1 cellular context compared by ENCODE assay signal in the genomic region with DNA sequence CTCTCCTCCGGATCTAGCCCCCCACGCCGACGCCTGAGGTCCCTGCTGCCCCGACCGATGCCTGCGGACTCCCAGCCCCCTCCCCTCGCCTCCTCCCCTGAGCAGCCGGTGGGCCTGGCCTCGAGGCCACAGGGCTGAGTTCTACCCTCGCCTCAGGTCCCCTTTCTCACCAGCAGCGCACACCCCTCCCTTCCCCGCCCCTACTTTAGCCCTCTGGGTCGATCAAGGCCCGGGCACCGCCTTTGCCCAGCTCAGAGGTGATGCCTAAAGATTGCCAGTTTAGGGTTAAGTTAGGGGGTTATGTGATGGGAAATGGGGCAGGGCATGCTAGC.
TF ChIP-seq lines count a peak whose summit lies in the region.

No MANE protein-coding gene starts in this region.

TF ChIP-seq in HepG2, 621 proteins besides CTCF, POLR2A, EP300 and RAD21 (continued from another document):
- TF ChIP-seq, protein P1, sequence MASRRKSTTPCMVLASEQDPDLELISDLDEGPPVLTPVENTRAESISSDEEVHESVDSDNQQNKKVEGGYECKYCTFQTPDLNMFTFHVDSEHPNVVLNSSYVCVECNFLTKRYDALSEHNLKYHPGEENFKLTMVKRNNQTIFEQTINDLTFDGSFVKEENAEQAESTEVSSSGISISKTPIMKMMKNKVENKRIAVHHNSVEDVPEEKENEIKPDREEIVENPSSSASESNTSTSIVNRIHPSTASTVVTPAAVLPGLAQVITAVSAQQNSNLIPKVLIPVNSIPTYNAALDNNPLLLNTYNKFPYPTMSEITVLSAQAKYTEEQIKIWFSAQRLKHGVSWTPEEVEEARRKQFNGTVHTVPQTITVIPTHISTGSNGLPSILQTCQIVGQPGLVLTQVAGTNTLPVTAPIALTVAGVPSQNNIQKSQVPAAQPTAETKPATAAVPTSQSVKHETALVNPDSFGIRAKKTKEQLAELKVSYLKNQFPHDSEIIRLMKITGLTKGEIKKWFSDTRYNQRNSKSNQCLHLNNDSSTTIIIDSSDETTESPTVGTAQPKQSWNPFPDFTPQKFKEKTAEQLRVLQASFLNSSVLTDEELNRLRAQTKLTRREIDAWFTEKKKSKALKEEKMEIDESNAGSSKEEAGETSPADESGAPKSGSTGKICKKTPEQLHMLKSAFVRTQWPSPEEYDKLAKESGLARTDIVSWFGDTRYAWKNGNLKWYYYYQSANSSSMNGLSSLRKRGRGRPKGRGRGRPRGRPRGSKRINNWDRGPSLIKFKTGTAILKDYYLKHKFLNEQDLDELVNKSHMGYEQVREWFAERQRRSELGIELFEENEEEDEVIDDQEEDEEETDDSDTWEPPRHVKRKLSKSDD (CRISPR knock-in tag; IDR thresholded peaks at IDR 0.05; ENCODE audit: low read depth) = no peak
- no peak for TF ChIP-seq ZNF660 (CRISPR knock-in tag; IDR thresholded peaks at IDR 0.05; ENCODE audit: borderline replicate concordance, low read depth)
- TF ChIP-seq, protein P2, sequence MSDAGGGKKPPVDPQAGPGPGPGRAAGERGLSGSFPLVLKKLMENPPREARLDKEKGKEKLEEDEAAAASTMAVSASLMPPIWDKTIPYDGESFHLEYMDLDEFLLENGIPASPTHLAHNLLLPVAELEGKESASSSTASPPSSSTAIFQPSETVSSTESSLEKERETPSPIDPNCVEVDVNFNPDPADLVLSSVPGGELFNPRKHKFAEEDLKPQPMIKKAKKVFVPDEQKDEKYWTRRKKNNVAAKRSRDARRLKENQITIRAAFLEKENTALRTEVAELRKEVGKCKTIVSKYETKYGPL (CRISPR knock-in tag; IDR thresholded peaks at IDR 0.05) = no peak
- TF ChIP-seq MAF1 (CRISPR knock-in tag; IDR thresholded peaks at IDR 0.05; ENCODE audit: borderline replicate concordance) = no peak
- TF ChIP-seq SRY (CRISPR knock-in tag; IDR thresholded peaks at IDR 0.05) = no peak
- TF ChIP-seq, protein P3, sequence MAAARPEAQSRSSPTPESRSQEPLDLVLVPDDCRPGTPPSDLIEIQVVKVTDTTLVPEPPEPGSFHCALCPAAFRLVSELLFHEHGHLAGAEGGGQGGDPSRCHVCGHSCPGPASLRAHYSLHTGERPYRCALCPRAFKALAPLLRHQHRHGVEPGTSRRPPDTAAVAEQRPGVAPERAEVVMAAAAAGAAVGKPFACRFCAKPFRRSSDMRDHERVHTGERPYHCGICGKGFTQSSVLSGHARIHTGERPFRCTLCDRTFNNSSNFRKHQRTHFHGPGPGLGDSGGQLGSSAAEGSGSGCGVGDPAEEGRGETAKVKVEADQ (CRISPR knock-in tag; IDR thresholded peaks at IDR 0.05; ENCODE audit: borderline replicate concordance) = no peak
- TF ChIP-seq ZNF329 (CRISPR knock-in tag; IDR thresholded peaks at IDR 0.05; ENCODE audit: low read depth) = no peak
- TF ChIP-seq PLRG1 (conservative IDR thresholded peaks at IDR 0.05) = no peak
- TF ChIP-seq SATB2 (CRISPR knock-in tag; IDR thresholded peaks at IDR 0.05) = no peak
- TF ChIP-seq YY1 (IDR thresholded peaks at IDR 0.05; ENCODE audit: insufficient read depth, insufficient replicate concordance, low read depth, low read length) = no peak
- no peak for TF ChIP-seq ZNF451 (CRISPR knock-in tag; IDR thresholded peaks at IDR 0.05)
- TF ChIP-seq CC2D1A (CRISPR knock-in tag; IDR thresholded peaks at IDR 0.05) = no peak
